ENCODE assay signal across 8 cellular contexts in genomic region chr1:42937836-42938595, GRCh38. TPM values are rescaled to one million over a fixed set of nuclear protein-coding genes. Genes with fewer than 3 reads are reported as not detected.
DNase-seq lines count a peak whose midpoint lies in the region; ATAC-seq and TF ChIP-seq lines count a peak whose summit lies in the region.

No MANE protein-coding gene starts in this region.

- peaks cover 100% of the 10 kb centered on the region for H3K4me1 Mint-ChIP-seq in activated B cell treated with CpG ODN at 0.5 μM for 24 hours

- TF ChIP-seq CTCF in cardiac muscle cell (IDR thresholded peaks at IDR 0.05; ENCODE audit: low read depth, low read length) (no peak), activated B cell treated with CpG ODN at 0.5 μM for 24 hours (IDR thresholded peaks at IDR 0.05) (no peak)

- no peaks in the 10 kb centered on the region for H3K27me3 ChIP-seq in cardiac muscle cell

- no peak for ATAC-seq in left cardiac atrium
- ATAC-seq in activated B cell treated with CpG ODN at 0.5 μM for 24 hours (ENCODE audit: low read depth) = peak; percentile 7

- H3K27ac Mint-ChIP-seq in activated B cell treated with CpG ODN at 0.5 μM for 24 hours = peak overlapping the region; percentile 91

- DNase-seq in cardiac muscle cell (ENCODE audit: low read depth in 1 of 2, low spot score in 1 of 2) (no peak), left cardiac atrium (no peak), activated B cell treated with CpG ODN at 0.5 μM for 24 hours (no peak), left kidney (ENCODE audit: low read depth, low spot score) (peak; percentile 24), NCI-H446 treated with DMSO at 0.1 percent for 48 hours (lab: John Stamatoyannopoulos, UW) (no peak), amygdala (lab: John Stamatoyannopoulos, UW) (no peak), occipital lobe (lab: John Stamatoyannopoulos, UW) (no peak)

- H3K4me1 ChIP-seq in cardiac muscle cell (ENCODE audit: low read depth) (peaks cover 25% of the 10 kb centered on the region), urinary bladder (ENCODE audit: insufficient read depth) (peaks cover 3% of the 10 kb centered on the region)

- H3K9me3 Mint-ChIP-seq in activated B cell treated with CpG ODN at 0.5 μM for 24 hours = no peaks in the 10 kb centered on the region

- H3K27ac ChIP-seq in cardiac muscle cell (peak overlapping the region; percentile 43), urinary bladder (ENCODE audit: low read depth) (peak overlapping the region; percentile 25)

- POLR2A ChIA-PET in activated B cell treated with CpG ODN at 0.5 μM for 24 hours (lab: Charles Lee) = interaction anchor here (0.6 to 26.4 kb wide), 4 partner anchors 13 to 135 kb away, joined by 3 to 694 read pairs (median 223); partner anchors contain the start of gene SLC2A1

- H3K4me3 Mint-ChIP-seq in activated B cell treated with CpG ODN at 0.5 μM for 24 hours = peak overlapping the region; percentile 55

- peaks cover 81% of the 10 kb centered on the region for H3K36me3 Mint-ChIP-seq in activated B cell treated with CpG ODN at 0.5 μM for 24 hours (ENCODE audit: low read depth)

- intact Hi-C loops in left cardiac atrium (cut with DNase I) (no loop called here), activated B cell treated with CpG ODN at 0.5 μM for 24 hours (cut with micrococcal nuclease) (loop anchor here (10.0 kb wide), 2 partner anchors 483 to 1573 kb away; partner anchors contain the start of genes FOXO6, PPCS and ZMYND12)

- no peaks in the 10 kb centered on the region for H3K27me3 Mint-ChIP-seq in activated B cell treated with CpG ODN at 0.5 μM for 24 hours

- CTCF ChIA-PET in activated B cell treated with CpG ODN at 0.5 μM for 24 hours (lab: Charles Lee) = interaction anchor here (0.8 to 5.4 kb wide), 5 partner anchors 12 to 136 kb away, joined by 3 to 46 read pairs (median 5); no protein-coding TSS in a partner anchor

- H3K36me3 ChIP-seq in cardiac muscle cell (peaks cover 57% of the 10 kb centered on the region), urinary bladder (ENCODE audit: insufficient read depth) (peaks cover 3% of the 10 kb centered on the region)

- H3K9me3 ChIP-seq in cardiac muscle cell (ENCODE audit: low read depth) = no peaks in the 10 kb centered on the region

- WGBS in urinary bladder = 87% methylated on average over 6 of the region's 6 CpGs

- no peak overlapping the region for H3K4me3 ChIP-seq in cardiac muscle cell
- no peak overlapping the region for H3K4me3 ChIP-seq in urinary bladder (ENCODE audit: low read depth, low read length)

RNA-seq across cellular contexts. Expression of gene SLC2A1, which starts 20.7 kb away (rescaled TPM):
- total RNA-seq in cardiac muscle cell (714 and 748 TPM in 2 replicates), left cardiac atrium (10 to 100 TPM; 10.9 to 12.9 TPM), activated B cell treated with CpG ODN at 0.5 μM for 24 hours (105 and 117 TPM in 2 replicates), urinary bladder (78.5 TPM), occipital lobe (29.3 TPM)
- polyA plus RNA-seq in cardiac muscle cell (215 and 243 TPM in 2 replicates), urinary bladder (56.1 TPM)
